In genomic region chr10:62249974-62250373, GRCh38 we compare ENCODE assay signal across 22 cellular contexts. TPM values are rescaled to one million over a fixed set of nuclear protein-coding genes. Genes with fewer than 3 reads are reported as not detected.
DNase-seq lines count a peak whose midpoint lies in the region; ATAC-seq, FAIRE-seq and TF ChIP-seq lines count a peak whose summit lies in the region.
"Had no signal": no experiment of that assay in that cellular context is flagged by ENCODE, and none has a peak within 500 bp of the region (broad histone marks: within the 10 kb centered on the region; RNA-seq: fewer than 3 reads in every experiment).

No MANE protein-coding gene starts in this region.

- no peak overlapping the region for H3K4me3 Mint-ChIP-seq in astrocyte (ENCODE audit: unreplicated experiment)
- H3K4me3 Mint-ChIP-seq: T-cell had no signal

- no peak for TF ChIP-seq CTCF in HCT116 (IDR thresholded peaks at IDR 0.05 in 2 of 3, conservative IDR thresholded peaks at IDR 0.05 in 1 of 3; ENCODE audit: borderline replicate concordance in 1 of 3, insufficient read depth in 1 of 3, low read depth in 2 of 3, low read length in 2 of 3)
- no peak for TF ChIP-seq CTCF in astrocyte (IDR thresholded peaks at IDR 0.05; ENCODE audit: insufficient read depth, low read depth, low read length)
- no peak for TF ChIP-seq CTCF in omental fat pad (IDR thresholded peaks at IDR 0.05)

- no peak for TF ChIP-seq RAD21 in HCT116 (IDR thresholded peaks at IDR 0.05; ENCODE audit: low read depth)

- no peak overlapping the region for H2BK120ac ChIP-seq in trophoblast cell (ENCODE audit: insufficient read depth, low read length, poor library complexity)

- H3K4ac ChIP-seq in trophoblast cell (ENCODE audit: low read depth, low read length): no peak overlapping the region

- ATAC-seq in HCT116: no peak
- no peak for ATAC-seq in HG03521 (IDR thresholded peaks at IDR 0.05; ENCODE audit: unreplicated experiment)
- ATAC-seq in omental fat pad (ENCODE audit: low FRiP score): no peak
- ATAC-seq: T-cell had no signal

- DNase-seq in NOMO-1 treated with DMSO at 0.1 percent for 48 hours (lab: John Stamatoyannopoulos, UW; ENCODE audit: unreplicated experiment) (peak; percentile 4), NOMO-1 treated with dmso at 0.1 percent for 144 hours (lab: John Stamatoyannopoulos, UW; ENCODE audit: unreplicated experiment) (no peak), HCT116 (ENCODE audit: low read depth, low spot score) (no peak), astrocyte (ENCODE audit: low read depth) (no peak), trophoblast cell (no peak), nucleus accumbens (lab: John Stamatoyannopoulos, UW) (no peak), omental fat pad (ENCODE audit: low spot score) (no peak)
- DNase-seq: COR-L47, DMS79, HCEC 1CT, KG1, MG63, NCI-H187 treated with DMSO at 0.1 percent for 48 hours, NCI-H2171, NCI-H446 treated with DMSO at 0.1 percent for 48 hours, NCI-H774, T-cell had no signal

- no peaks in the 10 kb centered on the region for H4K20me1 ChIP-seq in HCT116 (ENCODE audit: insufficient read depth)
- no peaks in the 10 kb centered on the region for H4K20me1 ChIP-seq in astrocyte (ENCODE audit: insufficient read depth, low read length)

- CTCF ChIA-PET in HCT116 (lab: Charles Lee): interaction anchor here (1.1 to 2.4 kb wide), 3 partner anchors 10 to 211 kb away, joined by 4 to 10 read pairs (median 5); no protein-coding TSS in a partner anchor

- no peak overlapping the region for H4K12ac ChIP-seq in trophoblast cell (ENCODE audit: low read depth, low read length)

- no peaks in the 10 kb centered on the region for H3K27me3 ChIP-seq in HCT116 (ENCODE audit: insufficient read depth, low read length)
- H3K27me3 ChIP-seq in astrocyte (ENCODE audit: insufficient read depth, low read length): no peaks in the 10 kb centered on the region
- no peaks in the 10 kb centered on the region for H3K27me3 ChIP-seq in trophoblast cell (ENCODE audit: insufficient read depth, low read length)
- H3K27me3 ChIP-seq: MG63 had no signal

- no peak overlapping the region for H3K18ac ChIP-seq in trophoblast cell (ENCODE audit: low read length)

- no peak overlapping the region for H3K23ac ChIP-seq in trophoblast cell (ENCODE audit: low read length)

- peak overlapping the region; percentile 60 for H3K27ac Mint-ChIP-seq in astrocyte (ENCODE audit: unreplicated experiment)
- H3K27ac Mint-ChIP-seq: T-cell had no signal

- no peaks in the 10 kb centered on the region for H3K79me1 ChIP-seq in trophoblast cell (ENCODE audit: low read length)

- no peak overlapping the region for H4K8ac ChIP-seq in trophoblast cell (ENCODE audit: low read depth, low read length)

- H3K4me3 ChIP-seq in HCT116 (replicated peaks in 1 of 2; ENCODE audit: low read depth in 1 of 2, low read length in 2 of 2) (no peak overlapping the region), astrocyte (ENCODE audit: insufficient read depth, low read depth, low read length) (no peak overlapping the region), trophoblast cell (ENCODE audit: low read depth, low read length) (no peak overlapping the region)
- H3K4me3 ChIP-seq: MG63, SK-N-MC had no signal

- WGBS in trophoblast cell (ENCODE audit: extremely low coverage, insufficient coverage, insufficient read length): no CpG with 5 or more reads among the region's 4 CpGs

- H3K9me3 Mint-ChIP-seq in astrocyte (ENCODE audit: unreplicated experiment): no peaks in the 10 kb centered on the region

- no peaks in the 10 kb centered on the region for H3K79me2 ChIP-seq in HCT116 (ENCODE audit: insufficient read depth, low read length)
- no peaks in the 10 kb centered on the region for H3K79me2 ChIP-seq in astrocyte (ENCODE audit: insufficient read depth, low read length)
- no peaks in the 10 kb centered on the region for H3K79me2 ChIP-seq in trophoblast cell (ENCODE audit: control insufficient read depth, insufficient read depth, low read length, poor library complexity)

- H3K4me1 Mint-ChIP-seq in astrocyte (ENCODE audit: low read depth, unreplicated experiment): peaks cover 31% of the 10 kb centered on the region

- H2AFZ ChIP-seq in HCT116 (ENCODE audit: low read depth, low read length, poor library complexity, severe bottlenecking) (no peak overlapping the region), astrocyte (ENCODE audit: low read depth, low read length) (no peak overlapping the region), trophoblast cell (ENCODE audit: insufficient read depth, low read length, poor library complexity) (no peak overlapping the region)

- H3K14ac ChIP-seq in trophoblast cell (ENCODE audit: low read length): no peak overlapping the region

- H3K4me1 ChIP-seq in HCT116 (ENCODE audit: control insufficient read depth in 1 of 2, insufficient read depth in 2 of 2, low read length in 2 of 2) (peaks cover 0 to 18% of the 10 kb centered on the region in 2 experiments; a peak in 2 of 4 replicates), astrocyte (ENCODE audit: insufficient read depth, low read length) (peaks cover 14% of the 10 kb centered on the region), trophoblast cell (ENCODE audit: control insufficient read depth in 1 of 2, insufficient read depth in 2 of 2, low read length in 2 of 2) (peaks cover 0 to 3% of the 10 kb centered on the region in 2 experiments)

- intact Hi-C loops in HCT116 (cut with micrococcal nuclease): loop anchor here (10.0 kb wide), 3 partner anchors 415 to 1435 kb away; no protein-coding TSS in a partner anchor

- H3K9me2 ChIP-seq in HCT116 (ENCODE audit: insufficient read depth): no peaks in the 10 kb centered on the region

- H3K9ac ChIP-seq in HCT116 (ENCODE audit: low read length) (no peak overlapping the region), astrocyte (ENCODE audit: low read length) (no peak overlapping the region), trophoblast cell (ENCODE audit: low read length) (peak overlapping the region; percentile 63)

- H3K36me3 ChIP-seq in HCT116 (ENCODE audit: control insufficient read depth in 1 of 2, insufficient read depth in 2 of 2, low read length in 2 of 2) (no peaks in the 10 kb centered on the region), astrocyte (ENCODE audit: insufficient read depth, low read length) (no peaks in the 10 kb centered on the region), trophoblast cell (ENCODE audit: control insufficient read depth in 1 of 2, insufficient read depth in 2 of 2, low read length in 2 of 2) (no peaks in the 10 kb centered on the region)
- H3K36me3 ChIP-seq: MG63 had no signal

- FAIRE-seq in astrocyte (lab: Jason Lieb, UNC): peak; percentile 13
- FAIRE-seq: GM12891 had no signal

- no peak overlapping the region for H2BK12ac ChIP-seq in trophoblast cell (ENCODE audit: low read length)

- H3K9me3 ChIP-seq in HCT116 (ENCODE audit: control insufficient read depth in 1 of 2, insufficient read depth in 1 of 2, low read depth in 1 of 2, low read length in 2 of 2): no peaks in the 10 kb centered on the region
- H3K9me3 ChIP-seq in astrocyte (ENCODE audit: insufficient read depth, low read depth, low read length): no peaks in the 10 kb centered on the region
- no peaks in the 10 kb centered on the region for H3K9me3 ChIP-seq in trophoblast cell (ENCODE audit: insufficient read depth, low read depth, low read length)
- H3K9me3 ChIP-seq: MG63 had no signal

- no peak overlapping the region for H2BK5ac ChIP-seq in trophoblast cell (ENCODE audit: low read depth, low read length, poor library complexity)

- no peaks in the 10 kb centered on the region for H3K27me3 Mint-ChIP-seq in astrocyte (ENCODE audit: low read depth, unreplicated experiment)
- H3K27me3 Mint-ChIP-seq: T-cell had no signal

- RAD21 ChIA-PET in HCT116 (lab: Charles Lee; ENCODE audit: low non-redundant PET in 1 of 2, low total read pairs in 2 of 2, uncharacterized antibody in 2 of 2, unreplicated experiment in 2 of 2): no interaction called here

- H4K91ac ChIP-seq in trophoblast cell (ENCODE audit: low read depth, low read length): no peak overlapping the region

- no peak for TF ChIP-seq POLR2A in HCT116 (IDR thresholded peaks at IDR 0.05; ENCODE audit: borderline replicate concordance, extremely low read depth, insufficient read depth, insufficient read length)

- H3K4me2 ChIP-seq in HCT116 (ENCODE audit: low read length): peak overlapping the region; percentile 48; the same call in 1 of the 2 replicates
- H3K4me2 ChIP-seq in astrocyte (ENCODE audit: low read length): no peak overlapping the region
- H3K4me2 ChIP-seq in trophoblast cell (ENCODE audit: low read length): no peak overlapping the region

- BruUV-seq in HCT116 (replicated peaks; lab: Mats Ljungman, UMichigan): no TSS peak

- H3K27ac ChIP-seq in HCT116 (ENCODE audit: low read depth, low read length) (no peak overlapping the region), astrocyte (ENCODE audit: low read depth, low read length) (no peak overlapping the region), trophoblast cell (ENCODE audit: low read depth, low read length) (no peak overlapping the region)
- H3K27ac ChIP-seq: 22Rv1, C4-2B, SK-N-MC had no signal

- POLR2A ChIA-PET in HCT116 (lab: Charles Lee): no interaction called here

- no peak overlapping the region for H2AK5ac ChIP-seq in trophoblast cell (ENCODE audit: low read length)

- H3K36me3 Mint-ChIP-seq in astrocyte (ENCODE audit: low read depth, unreplicated experiment): no peaks in the 10 kb centered on the region
- H3K36me3 Mint-ChIP-seq: T-cell had no signal

TF ChIP-seq in HCT116, 20 proteins besides CTCF, POLR2A, EP300 and RAD21 (continues in another document):
- TF ChIP-seq MAX (IDR thresholded peaks at IDR 0.05): no peak
- no peak for TF ChIP-seq JUND (IDR thresholded peaks at IDR 0.05)
- no peak for TF ChIP-seq FOSL1 (IDR thresholded peaks at IDR 0.05; ENCODE audit: low read depth)
- TF ChIP-seq SIN3A (IDR thresholded peaks at IDR 0.05; ENCODE audit: low read depth): no peak
- no peak for TF ChIP-seq ZFX (IDR thresholded peaks at IDR 0.05)
- no peak for TF ChIP-seq SP1 (IDR thresholded peaks at IDR 0.05; ENCODE audit: low read depth)
- no peak for TF ChIP-seq EZH2 (IDR thresholded peaks at IDR 0.05)
- no peak for TF ChIP-seq EZH2phosphoT487 (IDR thresholded peaks at IDR 0.05; ENCODE audit: borderline replicate concordance)
- TF ChIP-seq YY1 (IDR thresholded peaks at IDR 0.05; ENCODE audit: extremely low read depth, insufficient replicate concordance, low read depth, low read length): no peak

RNA-seq across cellular contexts. Expression of gene RTKN2, which starts 18.7 kb away (rescaled TPM):
- total RNA-seq in HCT116 (2021; ENCODE audit: unreplicated experiment): 7.9 TPM
- 1.4 and 2.2 TPM in 2 replicates for polyA plus RNA-seq in HCT116 (2012)
- total RNA-seq in astrocyte: 8.4 and 8.9 TPM in 2 replicates
- 6.1 and 6.4 TPM in 2 replicates for polyA plus RNA-seq in trophoblast cell (2013)
- under 1 TPM in 3 of 4 donors, not detected in 1; 0.09 to 0.48 (median 0.38) TPM for total RNA-seq in omental fat pad
